8 cellular contexts compared by ENCODE assay signal in genomic region chr5:176994460-176995121, GRCh38. TPM values are rescaled to one million over a fixed set of nuclear protein-coding genes. Genes with fewer than 3 reads are reported as not detected.
A peak's percentile ranks its signal among the peaks of the same experiment; 100 is the strongest.
DNase-seq lines count a peak whose midpoint lies in the region; ATAC-seq and TF ChIP-seq lines count a peak whose summit lies in the region.

No MANE protein-coding gene starts in this region.

- peak; percentile 94 for DNase-seq in fibroblast of villous mesenchyme (ENCODE audit: low read depth)
- peak; percentile 83 for DNase-seq in spleen
- no peak for DNase-seq in medulla oblongata (ENCODE audit: extremely low spot score)
- DNase-seq in prostate gland (ENCODE audit: low spot score) = no peak
- no peak for DNase-seq in NCI-H2196 treated with DMSO at 0.1 percent for 48 hours (lab: John Stamatoyannopoulos, UW; ENCODE audit: unreplicated experiment)
- DNase-seq in NCI-H2081 (lab: John Stamatoyannopoulos, UW) = no peak

- H3K27me3 ChIP-seq in OCI-LY3 (ENCODE audit: low read depth, low read length) (no peaks in the 10 kb centered on the region), spleen (replicated peaks in 1 of 7) (no peaks in the 10 kb centered on the region), prostate gland (replicated peaks; ENCODE audit: insufficient read depth) (no peaks in the 10 kb centered on the region)

- no peaks in the 10 kb centered on the region for H3K9me3 ChIP-seq in OCI-LY3 (ENCODE audit: insufficient read depth, low read length)
- H3K9me3 ChIP-seq in spleen = peaks cover 0 to 8% (median 4%) of the 10 kb centered on the region in 8 donors
- no peaks in the 10 kb centered on the region for H3K9me3 ChIP-seq in prostate gland

- intact Hi-C loops in spleen (cut with DNase I; ENCODE audit: low total_unique reads) (no loop called here), prostate gland (cut with DNase I) (no loop called here)

- no peak for TF ChIP-seq POLR2A in spleen (IDR thresholded peaks at IDR 0.05)
- no peak for TF ChIP-seq POLR2A in prostate gland (IDR thresholded peaks at IDR 0.05)

- no peak overlapping the region for H2AFZ ChIP-seq in OCI-LY3 (ENCODE audit: low read depth, low read length)

- ATAC-seq in GM21717 (IDR thresholded peaks at IDR 0.05; ENCODE audit: unreplicated experiment) = peak; percentile 55

- TF ChIP-seq CTCF in OCI-LY3 (IDR thresholded peaks at IDR 0.05; ENCODE audit: low read depth, low read length) = no peak
- TF ChIP-seq CTCF in fibroblast of villous mesenchyme (IDR thresholded peaks at IDR 0.05; ENCODE audit: insufficient read depth, low read depth, low read length) = no peak
- TF ChIP-seq CTCF in spleen (IDR thresholded peaks at IDR 0.05 in 8 of 11, conservative IDR thresholded peaks at IDR 0.05 in 3 of 11) = no peak
- TF ChIP-seq CTCF in prostate gland (IDR thresholded peaks at IDR 0.05) = no peak

- 39 to 63% (median 49%) methylated on average over 7 of the region's 7 CpGs for WGBS in spleen, 5 donors
- 86% methylated on average over 7 of the region's 7 CpGs for WGBS in prostate gland

- 0 out of 2 replicates have a peak overlapping the region, but pooled peaks have one; percentile 3 for H3K9ac ChIP-seq in OCI-LY3 (ENCODE audit: low read length)

- H3K36me3 ChIP-seq in OCI-LY3 (replicated peaks; ENCODE audit: low read depth, low read length) (peaks cover 4% of the 10 kb centered on the region), spleen (peaks cover 0 to under 1% (median 0%) of the 10 kb centered on the region in 6 donors), prostate gland (no peaks in the 10 kb centered on the region)

- H3K4me3 ChIP-seq in OCI-LY3 (ENCODE audit: low read length) = peak overlapping the region; percentile 24
- H3K4me3 ChIP-seq in fibroblast of villous mesenchyme (ENCODE audit: low read depth, low read length) = no peak overlapping the region
- peak overlapping the region in 1 of 8 donors; percentile 56 for H3K4me3 ChIP-seq in spleen
- H3K4me3 ChIP-seq in prostate gland = no peak overlapping the region

- peaks cover 82% of the 10 kb centered on the region for H4K20me1 ChIP-seq in OCI-LY3 (ENCODE audit: insufficient read depth, low read length)

- H3K4me2 ChIP-seq in OCI-LY3 (ENCODE audit: low read length) = peak overlapping the region; percentile 56

- H3K27ac ChIP-seq in OCI-LY3 (ENCODE audit: low read length) = peak overlapping the region; percentile 57
- peak overlapping the region in 7 of 8 donors; percentile 73 to 91 (median 89) for H3K27ac ChIP-seq in spleen
- no peak overlapping the region for H3K27ac ChIP-seq in prostate gland

- peaks cover 100% of the 10 kb centered on the region for H3K79me2 ChIP-seq in OCI-LY3 (ENCODE audit: low read length)

- H3K4me1 ChIP-seq in OCI-LY3 (ENCODE audit: low read length) (peaks cover 31% of the 10 kb centered on the region), spleen (peaks cover 13 to 100% (median 59%) of the 10 kb centered on the region in 6 donors), prostate gland (replicated peaks) (no peaks in the 10 kb centered on the region)

RNA-seq across cellular contexts. Expression of gene UIMC1, which starts 12.0 kb away (rescaled TPM):
- total RNA-seq in fibroblast of villous mesenchyme (59.2 and 63.1 TPM in 2 replicates), spleen (10 to 100 TPM; 41.4 to 81.8 (median 58.3) TPM), prostate gland (10 to 100 TPM; 29.3 to 38.3 TPM)
- 10 to 100 TPM; 34.4 to 41.0 (median 39.6) TPM for polyA plus RNA-seq in spleen

RNA-seq across cellular contexts. Expression of gene ZNF346, which starts 27.9 kb away (rescaled TPM):
- total RNA-seq in fibroblast of villous mesenchyme (20.3 and 20.6 TPM in 2 replicates), spleen (10 to 100 TPM; 19.1 to 36.3 (median 27.7) TPM), prostate gland (10 to 100 TPM; 23.6 to 34.4 TPM)
- polyA plus RNA-seq in spleen = 1 to 10 TPM; 5.9 to 9.7 (median 7.3) TPM

Comparison
In these comparisons a context has a peak if more than half of its experiments do, and no peak if none do; other contexts are left out.
1. H3K27ac ChIP-seq: peak in OCI-LY3 (single experiment) and spleen (7 of 8); none in prostate gland (0 of 2).
2. DNase-seq: peak in fibroblast of villous mesenchyme (single experiment) and spleen (single experiment); none in medulla oblongata (single experiment), prostate gland (single experiment), NCI-H2196 treated with DMSO at 0.1 percent for 48 hours (single experiment) and NCI-H2081 (0 of 2).